Comparison of ENCODE assay signal across 15 cellular contexts in genomic region chr3:148280623-148281242, GRCh38.
DNase-seq lines count a peak whose midpoint lies in the region; ATAC-seq and TF ChIP-seq lines count a peak whose summit lies in the region.
"Had no signal": no experiment of that assay in that cellular context is flagged by ENCODE, and none has a peak within 500 bp of the region (broad histone marks: within the 10 kb centered on the region; RNA-seq: fewer than 3 reads in every experiment).

No MANE protein-coding gene starts in this region.

- no peaks in the 10 kb centered on the region for H3K27me3 ChIP-seq in endodermal cell (ENCODE audit: control insufficient read depth, insufficient read depth, low read length, poor library complexity, severe bottlenecking)
- H3K27me3 ChIP-seq in trophoblast cell (ENCODE audit: insufficient read depth, low read length) = no peaks in the 10 kb centered on the region

- H2BK5ac ChIP-seq in trophoblast cell (ENCODE audit: low read depth, low read length, poor library complexity) = no peak overlapping the region

- H3K23ac ChIP-seq in trophoblast cell (ENCODE audit: low read length) = no peak overlapping the region

- H4K91ac ChIP-seq in trophoblast cell (ENCODE audit: low read depth, low read length) = no peak overlapping the region

- no peak overlapping the region for H4K8ac ChIP-seq in trophoblast cell (ENCODE audit: low read depth, low read length)

- no peaks in the 10 kb centered on the region for H3K36me3 Mint-ChIP-seq in endodermal cell (ENCODE audit: low read depth)

- TF ChIP-seq CTCF in endodermal cell (conservative IDR thresholded peaks at IDR 0.05) = no peak

- H2AK5ac ChIP-seq in trophoblast cell (ENCODE audit: low read length) = no peak overlapping the region

- no peak for ATAC-seq in HG03457 (IDR thresholded peaks at IDR 0.05; ENCODE audit: unreplicated experiment)

- H3K27ac Mint-ChIP-seq in endodermal cell = no peak overlapping the region

- H3K4me3 Mint-ChIP-seq in endodermal cell = peak overlapping the region; percentile 27

- WGBS in endodermal cell (ENCODE audit: insufficient coverage in 1 of 2, insufficient read length in 1 of 2), 2 experiments = 93 to 97% methylated on average over 12 to 37 of the region's 38 CpGs
- no CpG with 5 or more reads among the region's 38 CpGs for WGBS in trophoblast cell (ENCODE audit: extremely low coverage, insufficient coverage, insufficient read length)

- peaks cover 2% of the 10 kb centered on the region for H3K27me3 Mint-ChIP-seq in endodermal cell (ENCODE audit: insufficient read depth)

- no peak overlapping the region for H3K4ac ChIP-seq in trophoblast cell (ENCODE audit: low read depth, low read length)

- no peak overlapping the region for H2BK12ac ChIP-seq in trophoblast cell (ENCODE audit: low read length)

- no peaks in the 10 kb centered on the region for H3K79me2 ChIP-seq in trophoblast cell (ENCODE audit: control insufficient read depth, insufficient read depth, low read length, poor library complexity)

- no peak overlapping the region for H3K4me2 ChIP-seq in trophoblast cell (ENCODE audit: low read length)

- H3K9me3 Mint-ChIP-seq in endodermal cell = peaks cover 9% of the 10 kb centered on the region

- no peak overlapping the region for H3K9ac ChIP-seq in endodermal cell (ENCODE audit: extremely low read depth, low read length, poor library complexity, severe bottlenecking)
- no peak overlapping the region for H3K9ac ChIP-seq in trophoblast cell (ENCODE audit: low read length)

- H4K12ac ChIP-seq in trophoblast cell (ENCODE audit: low read depth, low read length) = no peak overlapping the region

- no peak overlapping the region for H3K14ac ChIP-seq in trophoblast cell (ENCODE audit: low read length)

- no peaks in the 10 kb centered on the region for H3K4me1 ChIP-seq in endodermal cell (ENCODE audit: control insufficient read depth, insufficient read depth, low read length)
- H3K4me1 ChIP-seq in trophoblast cell (ENCODE audit: control insufficient read depth in 1 of 2, insufficient read depth in 2 of 2, low read length in 2 of 2) = no peaks in the 10 kb centered on the region

- peaks cover under 1% of the 10 kb centered on the region for H3K4me1 Mint-ChIP-seq in endodermal cell

- no peak overlapping the region for H2AFZ ChIP-seq in trophoblast cell (ENCODE audit: insufficient read depth, low read length, poor library complexity)

- DNase-seq in Daoy (ENCODE audit: low read depth) (peak; percentile 1), HuH-7 (ENCODE audit: low spot score) (peak; percentile 28), endodermal cell (no peak), trophoblast cell (peak; percentile 6 to 24), posterior vena cava (ENCODE audit: low spot score) (no peak)
- DNase-seq in activated naive CD4-positive, alpha-beta T cell treated with anti-CD3 and anti-CD28 coated beads, Interleukin-2, amount 50 U/mL, for 16 hours = no peak
- DNase-seq: MM.1S, NCI-H1092, NCI-H1436 treated with DMSO at 0.1 percent for 48 hours, NCI-H2029 treated with DMSO at 0.1 percent for 48 hours, NCI-H2171, NCI-H774, RPMI8226 had no signal

- no peak overlapping the region for H2BK120ac ChIP-seq in trophoblast cell (ENCODE audit: insufficient read depth, low read length, poor library complexity)

- intact Hi-C loops in posterior vena cava (cut with DNase I) = no loop called here

- no peaks in the 10 kb centered on the region for H3K36me3 ChIP-seq in endodermal cell (ENCODE audit: control insufficient read depth, insufficient read depth, low read length)
- no peaks in the 10 kb centered on the region for H3K36me3 ChIP-seq in trophoblast cell (ENCODE audit: control insufficient read depth in 1 of 2, insufficient read depth in 2 of 2, low read length in 2 of 2)

- H3K27ac ChIP-seq in endodermal cell (ENCODE audit: low read depth, low read length) = no peak overlapping the region
- no peak overlapping the region for H3K27ac ChIP-seq in trophoblast cell (ENCODE audit: low read depth, low read length)
- H3K27ac ChIP-seq: C4-2B had no signal

- no peak overlapping the region for H3K18ac ChIP-seq in trophoblast cell (ENCODE audit: low read length)

- no peaks in the 10 kb centered on the region for H3K79me1 ChIP-seq in trophoblast cell (ENCODE audit: low read length)

- H3K4me3 ChIP-seq in endodermal cell (ENCODE audit: low read length) = no peak overlapping the region
- H3K4me3 ChIP-seq in trophoblast cell (ENCODE audit: low read depth, low read length) = no peak overlapping the region

- H3K9me3 ChIP-seq in endodermal cell (ENCODE audit: control insufficient read depth, low read length) (no peaks in the 10 kb centered on the region), trophoblast cell (ENCODE audit: insufficient read depth, low read depth, low read length) (no peaks in the 10 kb centered on the region)

Comparison
In these comparisons a context has a peak if more than half of its experiments do, and no peak if none do; other contexts are left out.
1. DNase-seq: peak in Daoy (single experiment), HuH-7 (single experiment) and trophoblast cell (2 of 2); none in endodermal cell (single experiment), posterior vena cava (single experiment) and activated naive CD4-positive, alpha-beta T cell treated with anti-CD3 and anti-CD28 coated beads, Interleukin-2, amount 50 U/mL, for 16 hours (single experiment).